In the genomic region with DNA sequence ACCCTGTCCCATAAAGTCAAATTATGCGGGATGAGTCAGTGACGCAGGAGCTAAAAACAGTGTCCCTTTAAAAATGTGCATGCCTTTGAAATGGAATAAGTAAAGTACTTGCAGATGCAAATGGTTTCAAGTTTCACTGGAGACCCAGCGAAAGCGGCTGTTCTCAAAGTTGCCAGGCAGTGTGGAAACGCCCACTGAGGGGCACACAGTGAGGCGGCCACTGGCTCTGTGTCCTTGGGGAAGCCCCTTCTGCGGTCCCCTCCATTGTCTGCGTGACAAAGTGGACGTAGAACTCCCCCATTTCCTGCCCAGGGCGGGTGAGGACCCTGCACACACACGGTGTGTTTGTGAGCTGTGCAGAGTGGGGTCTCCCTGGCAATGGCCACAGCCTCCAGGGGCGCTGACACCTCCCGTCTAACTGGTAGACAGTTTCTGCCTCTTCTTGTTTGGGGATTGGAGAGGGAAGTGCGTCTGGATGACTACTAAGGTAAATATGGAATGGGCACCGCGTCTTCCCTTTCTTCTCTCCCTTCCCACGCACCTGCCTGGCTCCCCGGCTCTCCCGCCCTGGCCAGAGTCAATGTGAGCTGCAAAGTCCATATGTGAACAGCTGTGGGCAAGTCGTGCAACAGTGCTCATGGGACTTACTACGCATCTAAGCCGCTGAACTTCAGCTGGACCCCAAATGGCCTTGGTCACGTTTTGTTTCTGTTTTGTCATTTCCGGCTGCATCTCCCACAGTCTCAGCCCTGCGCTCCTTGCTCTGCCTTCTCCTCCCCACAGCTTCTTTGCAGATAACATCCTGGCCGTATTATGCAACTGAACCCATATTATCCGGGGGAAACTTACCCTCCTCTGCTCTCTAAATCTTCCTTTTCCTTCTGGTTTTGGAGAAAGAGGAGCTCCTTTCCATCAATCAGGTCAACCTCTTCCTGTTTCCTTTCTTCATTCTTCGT, we compare ENCODE assay signal across 8 cellular contexts. TPM values are rescaled to one million over a fixed set of nuclear protein-coding genes. Genes with fewer than 3 reads are reported as not detected.
A peak's percentile ranks its signal among the peaks of the same experiment; 100 is the strongest.
DNase-seq lines count a peak whose midpoint lies in the region; ATAC-seq and TF ChIP-seq lines count a peak whose summit lies in the region.

No MANE protein-coding gene starts in this region.

- H3K14ac ChIP-seq in H9 (ENCODE audit: insufficient read depth, low read length): peak overlapping the region; percentile 41; the same call in 1 of the 2 replicates

- no peak overlapping the region for H4K91ac ChIP-seq in H9 (ENCODE audit: insufficient read length, low read depth, low read length)

- H3K9me3 ChIP-seq in H9 (ENCODE audit: control insufficient read depth, low read depth, low read length) (no peaks in the 10 kb centered on the region), endocrine pancreas (ENCODE audit: control insufficient read depth, low read length) (no peaks in the 10 kb centered on the region)

- no peak overlapping the region for H4K5ac ChIP-seq in H9 (ENCODE audit: insufficient read length, low read depth, low read length)

- H2BK120ac ChIP-seq in H9 (ENCODE audit: low read depth, low read length, poor library complexity, severe bottlenecking): no peak overlapping the region

- H3K4me3 Mint-ChIP-seq in Calu3 (ENCODE audit: low read depth, unreplicated experiment): peak overlapping the region; percentile 60
- H3K4me3 Mint-ChIP-seq in H9: peak overlapping the region in 1 of 2 experiments; percentile 26; a peak in 2 of 5 replicates
- peak overlapping the region; percentile 5 to 86 (median 77) for H3K4me3 Mint-ChIP-seq in naive B cell

- H4K8ac ChIP-seq in H9 (replicated peaks; ENCODE audit: insufficient read length, low read depth, low read length): no peak overlapping the region

- no peaks in the 10 kb centered on the region for H3K27me3 Mint-ChIP-seq in Calu3 (ENCODE audit: unreplicated experiment)
- peaks cover 21% of the 10 kb centered on the region for H3K27me3 Mint-ChIP-seq in H9 (ENCODE audit: low read depth)
- H3K27me3 Mint-ChIP-seq in naive B cell: peaks cover 33 to 47% (median 43%) of the 10 kb centered on the region in 3 donors

- no peak overlapping the region for H3T11ph ChIP-seq in H9 (ENCODE audit: low read length)

- H3K18ac ChIP-seq in H9 (ENCODE audit: insufficient read length, low read depth, low read length): no peak overlapping the region

- H3K27ac Mint-ChIP-seq in Calu3 (ENCODE audit: unreplicated experiment) (no peak overlapping the region), H9 (no peak overlapping the region), naive B cell (peak overlapping the region in 2 of 6 donors; percentile 22 to 67)

- no TSS peak for BruUV-seq in Calu3 (replicated peaks; lab: Mats Ljungman, UMichigan)

- H3K9ac ChIP-seq in H9 (ENCODE audit: extremely low read depth, insufficient read length, low read length) (no peak overlapping the region), endocrine pancreas (ENCODE audit: control insufficient read depth, insufficient read depth, low read length) (no peak overlapping the region)

- no peaks in the 10 kb centered on the region for H3K27me3 ChIP-seq in H9 (ENCODE audit: insufficient read depth, low read length)
- H3K27me3 ChIP-seq in endocrine pancreas (ENCODE audit: control insufficient read depth, insufficient read depth, low read length): no peaks in the 10 kb centered on the region

- TF ChIP-seq CTCF in Calu3 (IDR thresholded peaks at IDR 0.05; ENCODE audit: unreplicated experiment): no peak
- peak; percentile 36; the same call in 1 of the 3 replicates for TF ChIP-seq CTCF in H9 (conservative IDR thresholded peaks at IDR 0.05)

- H2BK15ac ChIP-seq in H9 (ENCODE audit: low read depth, low read length): no peak overlapping the region

- no peak overlapping the region for H3K56ac ChIP-seq in H9 (ENCODE audit: insufficient read length, low read depth, low read length)

- intact Hi-C loops in Calu3 (cut with micrococcal nuclease; ENCODE audit: unreplicated experiment): no loop called here

- WGBS in H9 (ENCODE audit: extremely low coverage, insufficient read length, low lambda C conversion rate): no CpG with 5 or more reads among the region's 28 CpGs

- H2BK12ac ChIP-seq in H9 (ENCODE audit: insufficient read length, low read depth, low read length): no peak overlapping the region

- peaks cover 6% of the 10 kb centered on the region for H3K23me2 ChIP-seq in H9 (ENCODE audit: insufficient read length, low read depth, low read length, poor library complexity, severe bottlenecking)

- H2AFZ ChIP-seq in H9 (ENCODE audit: low read length): peak overlapping the region; percentile 18

- H3K4me1 Mint-ChIP-seq in Calu3 (ENCODE audit: low read depth, unreplicated experiment) (peaks cover 11% of the 10 kb centered on the region), H9 (peaks cover 18 to 22% of the 10 kb centered on the region in 2 experiments), naive B cell (peaks cover 7 to 19% (median 14%) of the 10 kb centered on the region in 3 donors)

- H3K4me2 ChIP-seq in H9 (ENCODE audit: insufficient read depth, insufficient read length, low read length): peak overlapping the region; percentile 17

- no peak overlapping the region for H2AK5ac ChIP-seq in H9 (ENCODE audit: insufficient read length, low read length)

- no peaks in the 10 kb centered on the region for H3K36me3 ChIP-seq in endocrine pancreas (ENCODE audit: control insufficient read depth, insufficient read depth, low read length)

- CTCF ChIA-PET in Calu3 (lab: Charles Lee): interaction anchor here (1.3 kb wide), 1 partner anchor 10 kb away, joined by 3 read pairs; no protein-coding TSS in a partner anchor

- H4K20me1 ChIP-seq in H9 (ENCODE audit: control insufficient read depth, insufficient read depth, insufficient read length): no peaks in the 10 kb centered on the region

- DNase-seq in Calu3: peak; percentile 10
- no peak for DNase-seq in H9
- DNase-seq in NOMO-1 treated with DMSO at 0.1 percent for 48 hours (lab: John Stamatoyannopoulos, UW; ENCODE audit: unreplicated experiment): peak; percentile 53
- DNase-seq in naive B cell: no peak
- no peak for DNase-seq in amygdala (lab: John Stamatoyannopoulos, UW)

- H3K4me1 ChIP-seq in H9 (ENCODE audit: insufficient read depth, low read length) (peaks cover 3% of the 10 kb centered on the region; the same call in 1 of the 2 replicates), endocrine pancreas (ENCODE audit: control insufficient read depth, insufficient read depth, low read length) (peaks cover 4% of the 10 kb centered on the region)

- H3K4ac ChIP-seq in H9 (ENCODE audit: low read depth, low read length): no peak overlapping the region

- H3K27ac ChIP-seq in H9 (ENCODE audit: insufficient read length, low read depth, low read length): no peak overlapping the region

- ATAC-seq in naive B cell (ENCODE audit: low read depth in 2 of 2): peak; percentile 30 to 41
- no peak for ATAC-seq in HG02852 (IDR thresholded peaks at IDR 0.05; ENCODE audit: unreplicated experiment)
- no peak for ATAC-seq in GM21576 (IDR thresholded peaks at IDR 0.05; ENCODE audit: unreplicated experiment)

- no peaks in the 10 kb centered on the region for H3K79me2 ChIP-seq in H9 (ENCODE audit: insufficient read depth, low read length)

- H3K36me3 Mint-ChIP-seq in Calu3 (ENCODE audit: insufficient read depth, unreplicated experiment) (peaks cover 12% of the 10 kb centered on the region), H9 (ENCODE audit: insufficient read depth in 1 of 3, low read depth in 3 of 3) (no peaks in the 10 kb centered on the region), naive B cell (no peaks in the 10 kb centered on the region)

- H3K23ac ChIP-seq in H9 (ENCODE audit: insufficient read length, low read depth, low read length): no peak overlapping the region

- no peaks in the 10 kb centered on the region for H3K79me1 ChIP-seq in H9 (ENCODE audit: insufficient read depth, low read depth, low read length, poor library complexity, severe bottlenecking)

- no peaks in the 10 kb centered on the region for H3K9me3 Mint-ChIP-seq in Calu3 (ENCODE audit: low read depth, unreplicated experiment)
- no peaks in the 10 kb centered on the region for H3K9me3 Mint-ChIP-seq in H9
- peaks cover 0 to 3% (median 0%) of the 10 kb centered on the region in 7 donors for H3K9me3 Mint-ChIP-seq in naive B cell

- no peak overlapping the region for H2BK20ac ChIP-seq in H9 (ENCODE audit: low read depth, low read length, poor library complexity, severe bottlenecking)

- peak overlapping the region; percentile 64 for H3K4me3 ChIP-seq in endocrine pancreas (ENCODE audit: control insufficient read depth, insufficient read depth, low read length)

- H2BK5ac ChIP-seq in H9 (ENCODE audit: insufficient read length, low read length): no peak overlapping the region

RNA-seq across cellular contexts. Expression of a gene that starts 33.7 kb away (rescaled TPM):
- total RNA-seq in Calu3 (2022) (41.6 and 44.2 TPM in 2 replicates), H9 (2021) (22.6 and 22.7 TPM in 2 replicates)
- 1 to 10 TPM; 1.7 to 7.5 (median 4.8) TPM for polyA plus RNA-seq in naive B cell (ENCODE audit: low read depth in 6 of 6)

Comparison
In these comparisons a context has a peak if more than half of its experiments do, and no peak if none do; other contexts are left out.
1. DNase-seq: peak in Calu3 (single experiment) and NOMO-1 treated with DMSO at 0.1 percent for 48 hours (single experiment); none in H9 (single experiment), naive B cell (single experiment) and amygdala (0 of 56).
2. ATAC-seq: peak in naive B cell (2 of 2); none in HG02852 (single experiment) and GM21576 (single experiment).